ENCODE assay signal across 10 cellular contexts in genomic region chrX:34655496-34656258, GRCh38. TPM values are rescaled to one million over a fixed set of nuclear protein-coding genes. Genes with fewer than 3 reads are reported as not detected.
A peak's percentile ranks its signal among the peaks of the same experiment; 100 is the strongest.
DNase-seq lines count a peak whose midpoint lies in the region; ATAC-seq and TF ChIP-seq lines count a peak whose summit lies in the region.
"Had no signal": no experiment of that assay in that cellular context is flagged by ENCODE, and none has a peak within 500 bp of the region (broad histone marks: within the 10 kb centered on the region; RNA-seq: fewer than 3 reads in every experiment).

No MANE protein-coding gene starts in this region.

- peak overlapping the region; percentile 78 for H3K4me2 ChIP-seq in PC-3 (ENCODE audit: low read length)

- DNase-seq in AG04449 (ENCODE audit: low read depth, low spot score) (no peak), PC-3 (no peak), esophagus squamous epithelium (lab: John Stamatoyannopoulos, UW) (no peak), A172 (ENCODE audit: low spot score) (no peak), RKO (ENCODE audit: low spot score) (no peak)
- DNase-seq: activated CD4-positive, alpha-beta T cell treated with anti-CD3 and anti-CD28 coated beads for 1 hour; foreskin melanocyte had no signal

- CTCF ChIA-PET in AG04449 (lab: Yijun Ruan, JAX): interaction anchor here (0.6 to 1.3 kb wide), 2 partner anchors 131 to 263 kb away, joined by 3 to 4 read pairs; no protein-coding TSS in a partner anchor
- CTCF ChIA-PET in PC-3 (lab: Charles Lee): no interaction called here

- H3K9ac ChIP-seq in PC-3 (ENCODE audit: low read length): 0 out of 2 replicates have a peak overlapping the region, but pooled peaks have one; percentile 17

- H3K27ac ChIP-seq in PC-3 (ENCODE audit: low read length) (no peak overlapping the region), esophagus squamous epithelium (peak overlapping the region; percentile 65 to 87 (median 79))

- POLR2A ChIA-PET in AG04449 (lab: Yijun Ruan, JAX) (interaction anchor here (1.1 kb wide), 1 partner anchor 20 kb away, joined by 3 read pairs; no protein-coding TSS in a partner anchor), PC-3 (lab: Charles Lee; ENCODE audit: unreplicated experiment) (no interaction called here)

- H2AFZ ChIP-seq in PC-3 (ENCODE audit: low read length): peak overlapping the region; percentile 63
- no peak overlapping the region for H2AFZ ChIP-seq in neuron (ENCODE audit: low read depth, low read length)

- H3K27me3 ChIP-seq in PC-3 (ENCODE audit: low read length) (no peaks in the 10 kb centered on the region), esophagus squamous epithelium (peaks cover 0 to 3% (median 0%) of the 10 kb centered on the region in 4 donors), neuron (ENCODE audit: insufficient read depth, low read length) (no peaks in the 10 kb centered on the region)

- WGBS in esophagus squamous epithelium, 2 donors: 17 to 40% methylated on average over 13 of the region's 13 CpGs

- no peaks in the 10 kb centered on the region for H4K20me1 ChIP-seq in PC-3 (ENCODE audit: low read length)

- intact Hi-C loops in PC-3 (cut with micrococcal nuclease) (loop anchor here (10.0 kb wide), 1 partner anchor 59 kb away; no protein-coding TSS in a partner anchor), esophagus squamous epithelium (cut with DNase I) (no loop called here)

- H3K4me1 ChIP-seq in PC-3 (ENCODE audit: insufficient read depth, low read length) (peaks cover 3% of the 10 kb centered on the region; the same call in 1 of the 2 replicates), esophagus squamous epithelium (peaks cover 0 to 7% (median 0%) of the 10 kb centered on the region in 3 donors), neuron (ENCODE audit: insufficient read depth, low read length) (peaks cover 44% of the 10 kb centered on the region)

- TF ChIP-seq POLR2A in esophagus squamous epithelium (IDR thresholded peaks at IDR 0.05): no peak

- TSS peak; percentile 61 for BruUV-seq in PC-3 (replicated peaks; lab: Mats Ljungman, UMichigan)

- H3K9me3 ChIP-seq in PC-3 (ENCODE audit: low read length): no peaks in the 10 kb centered on the region
- no peaks in the 10 kb centered on the region for H3K9me3 ChIP-seq in esophagus squamous epithelium
- no peaks in the 10 kb centered on the region for H3K9me3 ChIP-seq in neuron (ENCODE audit: low read length)

- no peak for TF ChIP-seq CTCF in AG04449 (IDR thresholded peaks at IDR 0.05; ENCODE audit: insufficient read depth, low read length, missing control alignments)
- no peak for TF ChIP-seq CTCF in PC-3 (conservative IDR thresholded peaks at IDR 0.05; ENCODE audit: low read depth, low read length)
- no peak for TF ChIP-seq CTCF in esophagus squamous epithelium (IDR thresholded peaks at IDR 0.05)

- H3K36me3 ChIP-seq in PC-3 (ENCODE audit: low read depth, low read length) (no peaks in the 10 kb centered on the region), esophagus squamous epithelium (no peaks in the 10 kb centered on the region), neuron (ENCODE audit: insufficient read depth, low read length) (no peaks in the 10 kb centered on the region)

- no peaks in the 10 kb centered on the region for H3K9me2 ChIP-seq in PC-3 (replicated peaks; ENCODE audit: low read length)

- H3K4me3 ChIP-seq in AG04449 (ENCODE audit: low read depth, low read length) (peak overlapping the region; percentile 75), PC-3 (ENCODE audit: low read length) (peak overlapping the region; percentile 68), esophagus squamous epithelium (peak overlapping the region; percentile 34 to 72 (median 54)), neuron (ENCODE audit: low read length) (peak overlapping the region; percentile 97)

- no peaks in the 10 kb centered on the region for H3K79me2 ChIP-seq in PC-3 (ENCODE audit: low read length)

- H3F3A ChIP-seq in PC-3 (ENCODE audit: low read length, unreplicated experiment): no peaks in the 10 kb centered on the region

- ATAC-seq in PC-3: no peak
- ATAC-seq in GM21825 (IDR thresholded peaks at IDR 0.05; ENCODE audit: unreplicated experiment): no peak
- ATAC-seq in HG03045 (IDR thresholded peaks at IDR 0.05; ENCODE audit: unreplicated experiment): no peak

RNA-seq across cellular contexts. Expression of gene TMEM47, which starts 1.4 kb away (rescaled TPM):
- total RNA-seq in PC-3 (2014; rRNA removed) (4.7 TPM in 2 replicates), esophagus squamous epithelium (10 to 100 TPM in 2 of 4 donors, 1 to 10 TPM in 2; 1.6 to 35.1 (median 8.0) TPM)
- total RNA-seq in A172 (2014; rRNA removed; shearing (Covaris generic)): 0.12 and 0.76 TPM in 2 replicates
